Comparison of ENCODE assay signal across 1 cellular context in the genomic region with DNA sequence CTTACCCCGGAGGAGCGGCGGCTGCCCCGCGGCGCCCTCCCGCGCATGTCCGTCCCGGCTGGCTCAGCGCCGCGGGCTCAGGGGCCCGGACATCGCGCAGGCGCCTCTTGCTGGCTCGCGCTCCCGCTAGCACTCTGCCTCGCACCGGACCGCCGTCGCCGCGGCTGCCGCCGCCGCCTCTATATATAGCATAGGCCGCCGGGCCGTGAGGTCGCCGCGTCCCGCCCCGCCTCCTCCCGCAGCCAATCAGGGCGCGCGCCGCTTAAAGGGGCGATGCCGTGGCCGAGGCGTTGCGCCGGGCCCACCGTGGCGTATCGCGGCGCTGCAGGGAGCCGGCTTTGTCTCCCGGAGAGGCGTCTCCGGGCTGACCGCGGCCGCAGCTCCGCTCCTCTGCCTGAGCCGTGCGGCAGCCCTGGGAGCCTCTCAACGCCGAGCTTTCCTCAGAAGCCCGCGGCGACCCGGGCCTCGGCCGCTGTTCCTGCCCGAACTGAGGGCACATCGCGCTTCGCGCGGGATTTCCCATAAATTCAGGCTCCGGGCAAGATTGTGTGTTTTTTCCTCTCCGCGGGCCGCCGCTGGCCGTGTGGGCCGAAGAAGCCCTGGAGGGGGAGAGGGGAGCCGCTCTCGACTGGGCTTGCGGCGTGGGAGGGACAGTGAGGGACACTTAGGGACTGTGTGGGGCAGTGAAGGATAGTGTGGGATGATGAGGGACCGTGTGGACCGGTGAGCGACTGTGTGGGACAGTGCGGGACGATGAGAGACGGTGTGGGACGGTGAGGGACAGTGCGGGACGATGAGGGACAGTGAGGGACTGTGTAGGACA.
TF ChIP-seq lines count a peak whose summit lies in the region.

A gene with protein sequence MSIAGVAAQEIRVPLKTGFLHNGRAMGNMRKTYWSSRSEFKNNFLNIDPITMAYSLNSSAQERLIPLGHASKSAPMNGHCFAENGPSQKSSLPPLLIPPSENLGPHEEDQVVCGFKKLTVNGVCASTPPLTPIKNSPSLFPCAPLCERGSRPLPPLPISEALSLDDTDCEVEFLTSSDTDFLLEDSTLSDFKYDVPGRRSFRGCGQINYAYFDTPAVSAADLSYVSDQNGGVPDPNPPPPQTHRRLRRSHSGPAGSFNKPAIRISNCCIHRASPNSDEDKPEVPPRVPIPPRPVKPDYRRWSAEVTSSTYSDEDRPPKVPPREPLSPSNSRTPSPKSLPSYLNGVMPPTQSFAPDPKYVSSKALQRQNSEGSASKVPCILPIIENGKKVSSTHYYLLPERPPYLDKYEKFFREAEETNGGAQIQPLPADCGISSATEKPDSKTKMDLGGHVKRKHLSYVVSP (minus strand): TSS at position 157 of the 823 bp plus-strand sequence. CDS start 10,690 bp downstream, outside the sequence.

TF ChIP-seq in HepG2, 621 proteins besides CTCF, POLR2A, EP300 and RAD21 (continued from another document and continues in another):
- TF ChIP-seq REXO4 (CRISPR knock-in tag; IDR thresholded peaks at IDR 0.05; ENCODE audit: borderline replicate concordance): no peak
- no peak for TF ChIP-seq FOXA1 (IDR thresholded peaks at IDR 0.05)
- peak; percentile 2; the same call in 1 of the 2 replicates for TF ChIP-seq FOXA1 (CRISPR knock-in tag; IDR thresholded peaks at IDR 0.05)
- no peak for TF ChIP-seq NAIF1 (CRISPR knock-in tag; IDR thresholded peaks at IDR 0.05; ENCODE audit: borderline replicate concordance)
- TF ChIP-seq RBM39 (IDR thresholded peaks at IDR 0.05; ENCODE audit: low read depth, low read length, poor library complexity, severe bottlenecking): peak; percentile 85
- TF ChIP-seq ZC3H4 (CRISPR knock-in tag; IDR thresholded peaks at IDR 0.05; ENCODE audit: borderline replicate concordance): no peak; the same call in 1 of the 2 replicates
- no peak for TF ChIP-seq ZMYM2 (CRISPR knock-in tag; IDR thresholded peaks at IDR 0.05)
- TF ChIP-seq, protein P1, sequence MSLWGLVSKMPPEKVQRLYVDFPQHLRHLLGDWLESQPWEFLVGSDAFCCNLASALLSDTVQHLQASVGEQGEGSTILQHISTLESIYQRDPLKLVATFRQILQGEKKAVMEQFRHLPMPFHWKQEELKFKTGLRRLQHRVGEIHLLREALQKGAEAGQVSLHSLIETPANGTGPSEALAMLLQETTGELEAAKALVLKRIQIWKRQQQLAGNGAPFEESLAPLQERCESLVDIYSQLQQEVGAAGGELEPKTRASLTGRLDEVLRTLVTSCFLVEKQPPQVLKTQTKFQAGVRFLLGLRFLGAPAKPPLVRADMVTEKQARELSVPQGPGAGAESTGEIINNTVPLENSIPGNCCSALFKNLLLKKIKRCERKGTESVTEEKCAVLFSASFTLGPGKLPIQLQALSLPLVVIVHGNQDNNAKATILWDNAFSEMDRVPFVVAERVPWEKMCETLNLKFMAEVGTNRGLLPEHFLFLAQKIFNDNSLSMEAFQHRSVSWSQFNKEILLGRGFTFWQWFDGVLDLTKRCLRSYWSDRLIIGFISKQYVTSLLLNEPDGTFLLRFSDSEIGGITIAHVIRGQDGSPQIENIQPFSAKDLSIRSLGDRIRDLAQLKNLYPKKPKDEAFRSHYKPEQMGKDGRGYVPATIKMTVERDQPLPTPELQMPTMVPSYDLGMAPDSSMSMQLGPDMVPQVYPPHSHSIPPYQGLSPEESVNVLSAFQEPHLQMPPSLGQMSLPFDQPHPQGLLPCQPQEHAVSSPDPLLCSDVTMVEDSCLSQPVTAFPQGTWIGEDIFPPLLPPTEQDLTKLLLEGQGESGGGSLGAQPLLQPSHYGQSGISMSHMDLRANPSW (CRISPR knock-in tag; IDR thresholded peaks at IDR 0.05; ENCODE audit: borderline replicate concordance): 0 out of 2 replicates have a peak, but pooled peaks have one; percentile 50
- TF ChIP-seq, protein P2, sequence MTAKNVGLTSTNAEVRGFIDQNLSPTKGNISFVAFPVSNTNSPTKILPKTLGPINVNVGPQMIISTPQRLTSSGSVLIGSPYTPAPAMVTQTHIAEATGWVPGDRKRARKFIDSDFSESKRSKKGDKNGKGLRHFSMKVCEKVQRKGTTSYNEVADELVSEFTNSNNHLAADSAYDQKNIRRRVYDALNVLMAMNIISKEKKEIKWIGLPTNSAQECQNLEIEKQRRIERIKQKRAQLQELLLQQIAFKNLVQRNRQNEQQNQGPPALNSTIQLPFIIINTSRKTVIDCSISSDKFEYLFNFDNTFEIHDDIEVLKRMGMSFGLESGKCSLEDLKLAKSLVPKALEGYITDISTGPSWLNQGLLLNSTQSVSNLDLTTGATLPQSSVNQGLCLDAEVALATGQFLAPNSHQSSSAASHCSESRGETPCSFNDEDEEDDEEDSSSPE (CRISPR knock-in tag; IDR thresholded peaks at IDR 0.05): peak; percentile 72
- TF ChIP-seq PTBP1 (IDR thresholded peaks at IDR 0.05; ENCODE audit: low read depth, low read length, poor library complexity, severe bottlenecking): peak; percentile 58
- TF ChIP-seq, protein P3, sequence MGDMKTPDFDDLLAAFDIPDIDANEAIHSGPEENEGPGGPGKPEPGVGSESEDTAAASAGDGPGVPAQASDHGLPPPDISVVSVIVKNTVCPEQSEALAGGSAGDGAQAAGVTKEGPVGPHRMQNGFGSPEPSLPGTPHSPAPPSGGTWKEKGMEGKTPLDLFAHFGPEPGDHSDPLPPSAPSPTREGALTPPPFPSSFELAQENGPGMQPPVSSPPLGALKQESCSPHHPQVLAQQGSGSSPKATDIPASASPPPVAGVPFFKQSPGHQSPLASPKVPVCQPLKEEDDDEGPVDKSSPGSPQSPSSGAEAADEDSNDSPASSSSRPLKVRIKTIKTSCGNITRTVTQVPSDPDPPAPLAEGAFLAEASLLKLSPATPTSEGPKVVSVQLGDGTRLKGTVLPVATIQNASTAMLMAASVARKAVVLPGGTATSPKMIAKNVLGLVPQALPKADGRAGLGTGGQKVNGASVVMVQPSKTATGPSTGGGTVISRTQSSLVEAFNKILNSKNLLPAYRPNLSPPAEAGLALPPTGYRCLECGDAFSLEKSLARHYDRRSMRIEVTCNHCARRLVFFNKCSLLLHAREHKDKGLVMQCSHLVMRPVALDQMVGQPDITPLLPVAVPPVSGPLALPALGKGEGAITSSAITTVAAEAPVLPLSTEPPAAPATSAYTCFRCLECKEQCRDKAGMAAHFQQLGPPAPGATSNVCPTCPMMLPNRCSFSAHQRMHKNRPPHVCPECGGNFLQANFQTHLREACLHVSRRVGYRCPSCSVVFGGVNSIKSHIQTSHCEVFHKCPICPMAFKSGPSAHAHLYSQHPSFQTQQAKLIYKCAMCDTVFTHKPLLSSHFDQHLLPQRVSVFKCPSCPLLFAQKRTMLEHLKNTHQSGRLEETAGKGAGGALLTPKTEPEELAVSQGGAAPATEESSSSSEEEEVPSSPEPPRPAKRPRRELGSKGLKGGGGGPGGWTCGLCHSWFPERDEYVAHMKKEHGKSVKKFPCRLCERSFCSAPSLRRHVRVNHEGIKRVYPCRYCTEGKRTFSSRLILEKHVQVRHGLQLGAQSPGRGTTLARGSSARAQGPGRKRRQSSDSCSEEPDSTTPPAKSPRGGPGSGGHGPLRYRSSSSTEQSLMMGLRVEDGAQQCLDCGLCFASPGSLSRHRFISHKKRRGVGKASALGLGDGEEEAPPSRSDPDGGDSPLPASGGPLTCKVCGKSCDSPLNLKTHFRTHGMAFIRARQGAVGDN (CRISPR knock-in tag; IDR thresholded peaks at IDR 0.05): peak; percentile 87
- peak; percentile 95 for TF ChIP-seq HOXA9 (CRISPR knock-in tag; IDR thresholded peaks at IDR 0.05; ENCODE audit: borderline replicate concordance)
- TF ChIP-seq KLF16 (CRISPR knock-in tag; IDR thresholded peaks at IDR 0.05): peak in 1 of 2 experiments; percentile 72; a peak in 2 of 4 replicates
- no peak for TF ChIP-seq ZNF10 (CRISPR knock-in tag; IDR thresholded peaks at IDR 0.05; ENCODE audit: borderline replicate concordance, low read depth)
- TF ChIP-seq, protein P4, sequence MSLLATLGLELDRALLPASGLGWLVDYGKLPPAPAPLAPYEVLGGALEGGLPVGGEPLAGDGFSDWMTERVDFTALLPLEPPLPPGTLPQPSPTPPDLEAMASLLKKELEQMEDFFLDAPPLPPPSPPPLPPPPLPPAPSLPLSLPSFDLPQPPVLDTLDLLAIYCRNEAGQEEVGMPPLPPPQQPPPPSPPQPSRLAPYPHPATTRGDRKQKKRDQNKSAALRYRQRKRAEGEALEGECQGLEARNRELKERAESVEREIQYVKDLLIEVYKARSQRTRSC (CRISPR knock-in tag; IDR thresholded peaks at IDR 0.05; ENCODE audit: low read depth): peak; percentile 62; the same call in 1 of the 2 replicates
- no peak for TF ChIP-seq MAFG (CRISPR knock-in tag; IDR thresholded peaks at IDR 0.05)
- TF ChIP-seq NFE2L1 (CRISPR knock-in tag; IDR thresholded peaks at IDR 0.05; ENCODE audit: borderline replicate concordance): peak; percentile 61; the same call in 1 of the 2 replicates
- TF ChIP-seq STAG1 (CRISPR knock-in tag; IDR thresholded peaks at IDR 0.05): peak; percentile 43
- TF ChIP-seq, protein P5, sequence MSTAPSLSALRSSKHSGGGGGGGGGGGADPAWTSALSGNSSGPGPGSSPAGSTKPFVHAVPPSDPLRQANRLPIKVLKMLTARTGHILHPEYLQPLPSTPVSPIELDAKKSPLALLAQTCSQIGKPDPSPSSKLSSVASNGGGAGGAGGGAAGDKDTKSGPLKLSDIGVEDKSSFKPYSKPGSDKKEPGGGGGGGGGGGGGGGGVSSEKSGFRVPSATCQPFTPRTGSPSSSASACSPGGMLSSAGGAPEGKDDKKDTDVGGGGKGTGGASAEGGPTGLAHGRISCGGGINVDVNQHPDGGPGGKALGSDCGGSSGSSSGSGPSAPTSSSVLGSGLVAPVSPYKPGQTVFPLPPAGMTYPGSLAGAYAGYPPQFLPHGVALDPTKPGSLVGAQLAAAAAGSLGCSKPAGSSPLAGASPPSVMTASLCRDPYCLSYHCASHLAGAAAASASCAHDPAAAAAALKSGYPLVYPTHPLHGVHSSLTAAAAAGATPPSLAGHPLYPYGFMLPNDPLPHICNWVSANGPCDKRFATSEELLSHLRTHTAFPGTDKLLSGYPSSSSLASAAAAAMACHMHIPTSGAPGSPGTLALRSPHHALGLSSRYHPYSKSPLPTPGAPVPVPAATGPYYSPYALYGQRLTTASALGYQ (CRISPR knock-in tag; IDR thresholded peaks at IDR 0.05): peak; percentile 36
- TF ChIP-seq WIZ (CRISPR knock-in tag; IDR thresholded peaks at IDR 0.05): no peak
- TF ChIP-seq NCOA5 (CRISPR knock-in tag; IDR thresholded peaks at IDR 0.05): no peak
- no peak for TF ChIP-seq NBN (conservative IDR thresholded peaks at IDR 0.05)
- peak; percentile 29; the same call in 1 of the 2 replicates for TF ChIP-seq ZNF678 (CRISPR knock-in tag; IDR thresholded peaks at IDR 0.05)
- TF ChIP-seq, protein P6, sequence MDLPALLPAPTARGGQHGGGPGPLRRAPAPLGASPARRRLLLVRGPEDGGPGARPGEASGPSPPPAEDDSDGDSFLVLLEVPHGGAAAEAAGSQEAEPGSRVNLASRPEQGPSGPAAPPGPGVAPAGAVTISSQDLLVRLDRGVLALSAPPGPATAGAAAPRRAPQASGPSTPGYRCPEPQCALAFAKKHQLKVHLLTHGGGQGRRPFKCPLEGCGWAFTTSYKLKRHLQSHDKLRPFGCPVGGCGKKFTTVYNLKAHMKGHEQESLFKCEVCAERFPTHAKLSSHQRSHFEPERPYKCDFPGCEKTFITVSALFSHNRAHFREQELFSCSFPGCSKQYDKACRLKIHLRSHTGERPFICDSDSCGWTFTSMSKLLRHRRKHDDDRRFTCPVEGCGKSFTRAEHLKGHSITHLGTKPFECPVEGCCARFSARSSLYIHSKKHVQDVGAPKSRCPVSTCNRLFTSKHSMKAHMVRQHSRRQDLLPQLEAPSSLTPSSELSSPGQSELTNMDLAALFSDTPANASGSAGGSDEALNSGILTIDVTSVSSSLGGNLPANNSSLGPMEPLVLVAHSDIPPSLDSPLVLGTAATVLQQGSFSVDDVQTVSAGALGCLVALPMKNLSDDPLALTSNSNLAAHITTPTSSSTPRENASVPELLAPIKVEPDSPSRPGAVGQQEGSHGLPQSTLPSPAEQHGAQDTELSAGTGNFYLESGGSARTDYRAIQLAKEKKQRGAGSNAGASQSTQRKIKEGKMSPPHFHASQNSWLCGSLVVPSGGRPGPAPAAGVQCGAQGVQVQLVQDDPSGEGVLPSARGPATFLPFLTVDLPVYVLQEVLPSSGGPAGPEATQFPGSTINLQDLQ (CRISPR knock-in tag; IDR thresholded peaks at IDR 0.05): peak; percentile 68; the same call in 1 of the 2 replicates
- TF ChIP-seq, protein P7, sequence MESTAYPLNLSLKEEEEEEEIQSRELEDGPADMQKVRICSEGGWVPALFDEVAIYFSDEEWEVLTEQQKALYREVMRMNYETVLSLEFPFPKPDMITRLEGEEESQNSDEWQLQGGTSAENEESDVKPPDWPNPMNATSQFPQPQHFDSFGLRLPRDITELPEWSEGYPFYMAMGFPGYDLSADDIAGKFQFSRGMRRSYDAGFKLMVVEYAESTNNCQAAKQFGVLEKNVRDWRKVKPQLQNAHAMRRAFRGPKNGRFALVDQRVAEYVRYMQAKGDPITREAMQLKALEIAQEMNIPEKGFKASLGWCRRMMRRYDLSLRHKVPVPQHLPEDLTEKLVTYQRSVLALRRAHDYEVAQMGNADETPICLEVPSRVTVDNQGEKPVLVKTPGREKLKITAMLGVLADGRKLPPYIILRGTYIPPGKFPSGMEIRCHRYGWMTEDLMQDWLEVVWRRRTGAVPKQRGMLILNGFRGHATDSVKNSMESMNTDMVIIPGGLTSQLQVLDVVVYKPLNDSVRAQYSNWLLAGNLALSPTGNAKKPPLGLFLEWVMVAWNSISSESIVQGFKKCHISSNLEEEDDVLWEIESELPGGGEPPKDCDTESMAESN (CRISPR knock-in tag; conservative IDR thresholded peaks at IDR 0.05): peak; percentile 85
- TF ChIP-seq, protein P8, sequence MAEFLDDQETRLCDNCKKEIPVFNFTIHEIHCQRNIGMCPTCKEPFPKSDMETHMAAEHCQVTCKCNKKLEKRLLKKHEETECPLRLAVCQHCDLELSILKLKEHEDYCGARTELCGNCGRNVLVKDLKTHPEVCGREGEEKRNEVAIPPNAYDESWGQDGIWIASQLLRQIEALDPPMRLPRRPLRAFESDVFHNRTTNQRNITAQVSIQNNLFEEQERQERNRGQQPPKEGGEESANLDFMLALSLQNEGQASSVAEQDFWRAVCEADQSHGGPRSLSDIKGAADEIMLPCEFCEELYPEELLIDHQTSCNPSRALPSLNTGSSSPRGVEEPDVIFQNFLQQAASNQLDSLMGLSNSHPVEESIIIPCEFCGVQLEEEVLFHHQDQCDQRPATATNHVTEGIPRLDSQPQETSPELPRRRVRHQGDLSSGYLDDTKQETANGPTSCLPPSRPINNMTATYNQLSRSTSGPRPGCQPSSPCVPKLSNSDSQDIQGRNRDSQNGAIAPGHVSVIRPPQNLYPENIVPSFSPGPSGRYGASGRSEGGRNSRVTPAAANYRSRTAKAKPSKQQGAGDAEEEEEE (CRISPR knock-in tag; IDR thresholded peaks at IDR 0.05; ENCODE audit: borderline replicate concordance): no peak
- TF ChIP-seq, protein P9, sequence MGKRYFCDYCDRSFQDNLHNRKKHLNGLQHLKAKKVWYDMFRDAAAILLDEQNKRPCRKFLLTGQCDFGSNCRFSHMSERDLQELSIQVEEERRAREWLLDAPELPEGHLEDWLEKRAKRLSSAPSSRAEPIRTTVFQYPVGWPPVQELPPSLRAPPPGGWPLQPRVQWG (CRISPR knock-in tag; IDR thresholded peaks at IDR 0.05; ENCODE audit: borderline replicate concordance, low read depth): no peak
- TF ChIP-seq SMC3 (IDR thresholded peaks at IDR 0.05; ENCODE audit: low read length): no peak
- TF ChIP-seq ZNF446 (CRISPR knock-in tag; IDR thresholded peaks at IDR 0.05): peak; percentile 26; the same call in 1 of the 2 replicates
- peak; percentile 86; the same call in 1 of the 2 replicates for TF ChIP-seq JUNB (CRISPR knock-in tag; IDR thresholded peaks at IDR 0.05; ENCODE audit: borderline replicate concordance)
- TF ChIP-seq RFX1 (IDR thresholded peaks at IDR 0.05): no peak
- TF ChIP-seq CC2D1A (CRISPR knock-in tag; IDR thresholded peaks at IDR 0.05): no peak
- TF ChIP-seq KLF11 (CRISPR knock-in tag; IDR thresholded peaks at IDR 0.05): no peak; the same call in 1 of the 2 replicates
